Comparison of ENCODE assay signal across 18 cellular contexts in the genomic region with DNA sequence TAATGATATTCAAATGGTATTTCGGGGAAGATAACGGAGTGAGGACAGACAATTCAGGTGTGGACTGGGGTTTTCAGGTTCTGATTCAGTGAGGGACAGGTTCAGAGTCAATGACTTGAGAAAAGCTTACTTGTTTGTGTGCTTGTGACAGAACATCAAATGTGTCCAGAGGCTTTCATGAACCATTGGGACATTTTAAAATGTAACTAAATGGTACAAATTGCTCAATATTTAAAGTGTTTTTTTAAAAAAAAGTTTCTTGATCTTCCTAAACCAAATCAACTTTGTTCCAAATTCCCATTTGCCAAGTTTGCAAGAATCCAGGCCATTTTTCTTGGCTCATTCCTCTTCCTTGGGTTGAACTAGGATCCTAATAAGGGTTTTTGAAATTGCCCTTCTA.
"Had no signal": no experiment of that assay in that cellular context is flagged by ENCODE, and none has a peak within 500 bp of the region (broad histone marks: within the 10 kb centered on the region; RNA-seq: fewer than 3 reads in every experiment).

No MANE protein-coding gene starts in this region.

- H3K36me3 ChIP-seq: esophagus squamous epithelium, lower lobe of right lung, prostate gland, sigmoid colon, upper lobe of left lung, uterus had no signal

- H3K9me3 ChIP-seq: esophagus squamous epithelium, lower lobe of right lung, prostate gland, sigmoid colon, upper lobe of left lung, uterus had no signal

- H3K27ac ChIP-seq: hepatocyte, lower lobe of right lung, parathyroid adenoma, sigmoid colon, skin epidermis, upper lobe of left lung, uterus had no signal

- DNase-seq: effector memory CD8-positive, alpha-beta T cell; esophagus squamous epithelium; foreskin fibroblast; lower lobe of right lung; mesenchymal stem cell; midbrain; occipital lobe; sigmoid colon; stimulated activated CD4-positive, alpha-beta T cell treated with anti-CD3 and anti-CD28 coated beads, Interleukin-2, amount 100 ng/mL, for 24 hours; stimulated activated naive CD4-positive, alpha-beta T cell; upper lobe of left lung; uterus had no signal

- ATAC-seq: effector memory CD8-positive, alpha-beta T cell; left lobe of liver; lower lobe of right lung; natural killer cell treated with Interleukin-12 subunit alpha and Interleukin-12 subunit beta and Interleukin-15 and Interleukin-18, amount 100 ng/mL, for 72 hours had no signal

- H3K27me3 ChIP-seq: hepatocyte, sigmoid colon, upper lobe of left lung, uterus had no signal

- H3K4me3 ChIP-seq: esophagus squamous epithelium, hepatocyte, lower lobe of right lung, prostate gland, sigmoid colon, skin epidermis, upper lobe of left lung, uterus had no signal
